22 cellular contexts compared by ENCODE assay signal in the genomic region with DNA sequence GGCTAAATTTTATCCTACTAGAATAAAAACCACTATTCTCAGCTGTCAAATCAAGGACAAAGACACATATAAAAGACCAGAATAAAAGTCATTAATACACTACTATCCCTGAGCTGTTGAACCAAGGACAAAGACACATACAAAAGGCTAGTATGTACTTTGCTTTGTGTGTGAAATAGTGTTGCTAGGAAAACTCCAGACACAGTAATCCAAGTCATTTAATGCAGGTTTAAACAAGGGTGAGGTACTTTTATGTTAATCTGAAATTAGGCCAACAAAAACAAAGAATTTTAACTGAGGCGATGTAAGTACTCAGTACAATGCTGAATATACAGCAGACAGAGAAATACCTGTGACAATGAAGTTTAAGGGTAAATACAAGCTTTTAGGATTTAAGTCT. TPM values are rescaled to one million over a fixed set of nuclear protein-coding genes. Genes with fewer than 3 reads are reported as not detected.
DNase-seq lines count a peak whose midpoint lies in the region; ATAC-seq, FAIRE-seq and TF ChIP-seq lines count a peak whose summit lies in the region.
"Had no signal": no experiment of that assay in that cellular context is flagged by ENCODE, and none has a peak within 500 bp of the region (broad histone marks: within the 10 kb centered on the region; RNA-seq: fewer than 3 reads in every experiment).

No MANE protein-coding gene starts in this region.

- H3K27me3 ChIP-seq in breast epithelium: no peaks in the 10 kb centered on the region
- no peaks in the 10 kb centered on the region for H3K27me3 ChIP-seq in astrocyte (ENCODE audit: insufficient read depth, low read length)
- no peaks in the 10 kb centered on the region for H3K27me3 ChIP-seq in transverse colon
- H3K27me3 ChIP-seq: ascending aorta had no signal

- no peak overlapping the region for H3K4me3 ChIP-seq in breast epithelium
- no peak overlapping the region for H3K4me3 ChIP-seq in astrocyte (ENCODE audit: insufficient read depth, low read depth, low read length)
- H3K4me3 ChIP-seq in transverse colon: no peak overlapping the region
- no peak overlapping the region for H3K4me3 ChIP-seq in foreskin fibroblast (ENCODE audit: low read depth in 1 of 2, low read length in 2 of 2)
- H3K4me3 ChIP-seq: ascending aorta had no signal

- no peak for FAIRE-seq in astrocyte (lab: Jason Lieb, UNC)
- FAIRE-seq: H1, urothelium cell line had no signal

- H3K27me3 Mint-ChIP-seq in MCF 10A (ENCODE audit: insufficient read depth, unreplicated experiment) (no peaks in the 10 kb centered on the region), astrocyte (ENCODE audit: low read depth, unreplicated experiment) (no peaks in the 10 kb centered on the region)
- H3K27me3 Mint-ChIP-seq: activated naive CD8-positive, alpha-beta T cell; progenitor cell of endocrine pancreas had no signal

- no peak for TF ChIP-seq CTCF in MCF 10A (IDR thresholded peaks at IDR 0.05; ENCODE audit: unreplicated experiment)
- TF ChIP-seq CTCF in breast epithelium (IDR thresholded peaks at IDR 0.05): no peak
- TF ChIP-seq CTCF in astrocyte (IDR thresholded peaks at IDR 0.05; ENCODE audit: insufficient read depth, low read depth, low read length): no peak
- TF ChIP-seq CTCF in transverse colon (IDR thresholded peaks at IDR 0.05): no peak
- no peak for TF ChIP-seq CTCF in foreskin fibroblast (IDR thresholded peaks at IDR 0.05; ENCODE audit: low read depth, low read length)

- H3K36me3 ChIP-seq in breast epithelium (no peaks in the 10 kb centered on the region), astrocyte (ENCODE audit: insufficient read depth, low read length) (no peaks in the 10 kb centered on the region), transverse colon (no peaks in the 10 kb centered on the region)
- H3K36me3 ChIP-seq: ascending aorta, WERI-Rb-1 had no signal

- POLR2A ChIA-PET in MCF 10A (lab: Yijun Ruan, JAX): interaction anchor here (0.7 to 3.6 kb wide), 4 partner anchors 9 to 18 kb away, joined by 3 to 17 read pairs (median 8); a partner anchor contains a TSS

- in situ Hi-C loops in transverse colon (cut with MboI; ENCODE audit: low pct_ligation_motif_present in 1 of 4, low pct_unique_long_range_greater_than_20kb in 1 of 4, low sequenced_read_pairs in 3 of 4): loop anchor here in 2 of 4 donors (25.0 kb wide), 2 partner anchors 111 to 136 kb away; a partner anchor contains a TSS

- TF ChIP-seq EP300 in transverse colon (IDR thresholded peaks at IDR 0.05; ENCODE audit: low read depth): no peak

- H3K4me1 ChIP-seq in breast epithelium: no peaks in the 10 kb centered on the region
- H3K4me1 ChIP-seq in astrocyte (ENCODE audit: insufficient read depth, low read length): peaks cover 29% of the 10 kb centered on the region
- peaks cover 6 to 67% (median 37%) of the 10 kb centered on the region in 4 donors for H3K4me1 ChIP-seq in transverse colon
- H3K4me1 ChIP-seq: ascending aorta had no signal

- H3K79me2 ChIP-seq in astrocyte (ENCODE audit: insufficient read depth, low read length): peaks cover 20% of the 10 kb centered on the region

- no peak for TF ChIP-seq POLR2A in breast epithelium (IDR thresholded peaks at IDR 0.05)
- TF ChIP-seq POLR2A in transverse colon (IDR thresholded peaks at IDR 0.05): no peak

- CTCF ChIA-PET in MCF 10A (lab: Yijun Ruan, JAX): interaction anchor here (0.5 to 2.7 kb wide), 6 partner anchors 9 to 595 kb away, joined by 3 to 7 read pairs (median 3); no protein-coding TSS in a partner anchor

- no TSS peak for BruUV-seq in MCF 10A (replicated peaks; lab: Mats Ljungman, UMichigan)

- H3K27ac ChIP-seq in breast epithelium (no peak overlapping the region), astrocyte (ENCODE audit: low read depth, low read length) (no peak overlapping the region), transverse colon (peak overlapping the region; percentile 2 to 62 (median 20))
- H3K27ac ChIP-seq: ascending aorta, KMS-11, WERI-Rb-1 had no signal

- no peaks in the 10 kb centered on the region for H4K20me1 ChIP-seq in astrocyte (ENCODE audit: insufficient read depth, low read length)

- H3K27ac Mint-ChIP-seq in MCF 10A (ENCODE audit: low read depth, unreplicated experiment) (peak overlapping the region; percentile 78), astrocyte (ENCODE audit: unreplicated experiment) (peak overlapping the region; percentile 15)
- H3K27ac Mint-ChIP-seq: activated naive CD8-positive, alpha-beta T cell had no signal

- ATAC-seq in left lobe of liver (peak; percentile 18), HG03432 (IDR thresholded peaks at IDR 0.05; ENCODE audit: unreplicated experiment) (no peak)
- ATAC-seq: left cardiac atrium had no signal

- H3K4me2 ChIP-seq in astrocyte (ENCODE audit: low read length): no peak overlapping the region
- H3K4me2 ChIP-seq: KMS-11 had no signal

- H3K9me3 ChIP-seq in breast epithelium (no peaks in the 10 kb centered on the region), astrocyte (ENCODE audit: insufficient read depth, low read depth, low read length) (no peaks in the 10 kb centered on the region), transverse colon (no peaks in the 10 kb centered on the region)
- H3K9me3 ChIP-seq: ascending aorta had no signal

- H3K4me1 Mint-ChIP-seq in MCF 10A (ENCODE audit: insufficient read depth, unreplicated experiment) (peaks cover 50% of the 10 kb centered on the region), astrocyte (ENCODE audit: low read depth, unreplicated experiment) (peaks cover 64% of the 10 kb centered on the region)

- DNase-seq in MCF 10A (ENCODE audit: unreplicated experiment): peak; percentile 14
- no peak for DNase-seq in breast epithelium (ENCODE audit: low spot score in 2 of 2)
- no peak for DNase-seq in astrocyte (ENCODE audit: low read depth)
- DNase-seq in left lobe of liver (ENCODE audit: low spot score): no peak
- no peak for DNase-seq in transverse colon
- DNase-seq in foreskin fibroblast: no peak
- no peak for DNase-seq in ecto neural progenitor cell (ENCODE audit: low spot score)
- DNase-seq: activated CD4-positive, alpha-beta T cell treated with anti-CD3 and anti-CD28 coated beads, Interleukin-2, amount 50 U/mL, for 1 hour; Calu3; glutamatergic neuron; left cardiac atrium; NCI-H2029; NCI-H446; RPMI8226; WERI-Rb-1 had no signal

- 36% methylated on average over 1 of the region's 1 CpG; no CpG with 5 or more reads in 1 of the 2 donors for WGBS in transverse colon (ENCODE audit: low coverage in 1 of 2), 2 donors

- no peak overlapping the region for H2AFZ ChIP-seq in astrocyte (ENCODE audit: low read depth, low read length)

- intact Hi-C loops in MCF 10A (cut with micrococcal nuclease) (no loop called here), breast epithelium (cut with DNase I; ENCODE audit: low total_unique reads) (no loop called here), transverse colon (cut with DNase I; ENCODE audit: low total_unique reads) (no loop called here)

- no peak overlapping the region for H3K9ac ChIP-seq in astrocyte (ENCODE audit: low read length)
- H3K9ac ChIP-seq: KMS-11 had no signal

- peaks cover 19% of the 10 kb centered on the region for H3K36me3 Mint-ChIP-seq in MCF 10A (ENCODE audit: insufficient read depth, unreplicated experiment)
- no peaks in the 10 kb centered on the region for H3K36me3 Mint-ChIP-seq in astrocyte (ENCODE audit: low read depth, unreplicated experiment)

- H3K9me3 Mint-ChIP-seq in MCF 10A (ENCODE audit: unreplicated experiment) (no peaks in the 10 kb centered on the region), astrocyte (ENCODE audit: unreplicated experiment) (no peaks in the 10 kb centered on the region)

- no peak overlapping the region for H3K4me3 Mint-ChIP-seq in MCF 10A (ENCODE audit: unreplicated experiment)
- H3K4me3 Mint-ChIP-seq in astrocyte (ENCODE audit: unreplicated experiment): no peak overlapping the region
- H3K4me3 Mint-ChIP-seq: activated naive CD8-positive, alpha-beta T cell had no signal

RNA-seq across cellular contexts. Expression of a gene that starts 18.9 kb away (rescaled TPM):
- total RNA-seq in MCF 10A (2022) (74.8 and 108 TPM in 2 replicates), breast epithelium (10 to 100 TPM; 33.8 to 50.6 (median 39.0) TPM), astrocyte (26.9 and 31.6 TPM in 2 replicates), left lobe of liver (97.5 TPM), transverse colon (100 to 1,000 TPM in 1 of 4 donors, 10 to 100 TPM in 3; 35.2 to 146 (median 64.1) TPM)

Comparison
In these comparisons a context has a peak if more than half of its experiments do, and no peak if none do; other contexts are left out.
1. H3K27ac ChIP-seq: peak in transverse colon (4 of 4); none in breast epithelium (0 of 2) and astrocyte (single experiment).